In genomic region chr9:131393622-131394463, GRCh38 we compare ENCODE assay signal across 8 cellular contexts. TPM values are rescaled to one million over a fixed set of nuclear protein-coding genes. Genes with fewer than 3 reads are reported as not detected.
DNase-seq lines count a peak whose midpoint lies in the region; ATAC-seq and TF ChIP-seq lines count a peak whose summit lies in the region.

Gene PRRC2B (plus strand): TSS chr9:131394086. CDS start chr9:131430145, 36,059 bp downstream.

- H2AFZ ChIP-seq in ACC112 (ENCODE audit: low read length, unreplicated experiment) = peak within 1 kb of the TSS; percentile 89

- peak; percentile 76 for DNase-seq in NCI-H526 treated with DMSO at 0.1 percent for 48 hours (lab: John Stamatoyannopoulos, UW)
- peak; percentile 87 for DNase-seq in activated CD8-positive, alpha-beta T cell treated with anti-CD3 and anti-CD28 coated beads, Interleukin-2, amount 10 ng/mL, durations not matched to agents 7 days and 5 days
- DNase-seq in effector CD4-positive, alpha-beta T cell = peak; percentile 75
- peak; percentile 89 for DNase-seq in lower lobe of right lung
- DNase-seq in stimulated activated CD4-positive, alpha-beta T cell treated with anti-CD3 and anti-CD28 coated beads, TNF-alpha, amount 100 ng/mL, for 24 hours (ENCODE audit: low read depth in 3 of 3) = peak; percentile 62 to 85 (median 73)

- H3K4me1 ChIP-seq in ACC112 (ENCODE audit: control insufficient read depth, insufficient read depth, low read length, unreplicated experiment) = peaks cover 27% of the 10 kb centered on the region
- H3K4me1 ChIP-seq in lower lobe of right lung = peaks cover 47% of the 10 kb centered on the region

- TF ChIP-seq CTCF in lower lobe of right lung (IDR thresholded peaks at IDR 0.05) = peak; percentile 46

- peak; percentile 51 for ATAC-seq in GM18867 (IDR thresholded peaks at IDR 0.05; ENCODE audit: unreplicated experiment)
- ATAC-seq in HG03139 (IDR thresholded peaks at IDR 0.05; ENCODE audit: unreplicated experiment) = peak; percentile 42
- peak; percentile 40 for ATAC-seq in activated CD8-positive, alpha-beta T cell treated with anti-CD3 and anti-CD28 coated beads, Interleukin-2, amount 10 ng/mL, durations not matched to agents 7 days and 5 days
- ATAC-seq in lower lobe of right lung = peak; percentile 89 to 95

- no peaks in the 10 kb centered on the region for H3K9me3 ChIP-seq in lower lobe of right lung

- no peaks in the 10 kb centered on the region for H3K27me3 ChIP-seq in ACC112 (ENCODE audit: insufficient read depth, low read length)
- H3K27me3 ChIP-seq in lower lobe of right lung (ENCODE audit: low read depth) = no peaks in the 10 kb centered on the region

- H3K4me3 ChIP-seq in ACC112 (ENCODE audit: low read depth, low read length) = peak within 1 kb of the TSS; percentile 90
- peak within 1 kb of the TSS; percentile 66 for H3K4me3 ChIP-seq in lower lobe of right lung

- H3K27ac Mint-ChIP-seq in activated CD8-positive, alpha-beta T cell treated with anti-CD3 and anti-CD28 coated beads, Interleukin-2, amount 10 ng/mL, durations not matched to agents 7 days and 5 days = peak within 1 kb of the TSS; percentile 87

- peaks cover 50% of the 10 kb centered on the region for H3K4me1 Mint-ChIP-seq in activated CD8-positive, alpha-beta T cell treated with anti-CD3 and anti-CD28 coated beads, Interleukin-2, amount 10 ng/mL, durations not matched to agents 7 days and 5 days (ENCODE audit: low read depth)

- H3K79me2 ChIP-seq in ACC112 (ENCODE audit: control insufficient read depth, insufficient read depth, low read length, unreplicated experiment) = peaks cover 45% of the 10 kb centered on the region

- H3K27me3 Mint-ChIP-seq in activated CD8-positive, alpha-beta T cell treated with anti-CD3 and anti-CD28 coated beads, Interleukin-2, amount 10 ng/mL, durations not matched to agents 7 days and 5 days (ENCODE audit: low read depth) = peaks cover 5% of the 10 kb centered on the region

- peak within 1 kb of the TSS; percentile 97 for H3K4me3 Mint-ChIP-seq in activated CD8-positive, alpha-beta T cell treated with anti-CD3 and anti-CD28 coated beads, Interleukin-2, amount 10 ng/mL, durations not matched to agents 7 days and 5 days

- POLR2A ChIA-PET in activated CD8-positive, alpha-beta T cell treated with anti-CD3 and anti-CD28 coated beads, Interleukin-2, amount 10 ng/mL, durations not matched to agents 7 days and 5 days (lab: Charles Lee) = no interaction called here

- CTCF ChIA-PET in activated CD8-positive, alpha-beta T cell treated with anti-CD3 and anti-CD28 coated beads, Interleukin-2, amount 10 ng/mL, durations not matched to agents 7 days and 5 days (lab: Charles Lee) = interaction anchor here (1.0 to 1.7 kb wide), 3 partner anchors 13 to 44 kb away, joined by 4 to 8 read pairs (median 5); no protein-coding TSS in a partner anchor

- H3K27ac ChIP-seq in ACC112 (ENCODE audit: low read depth, low read length) (peak within 1 kb of the TSS; percentile 67), lower lobe of right lung (peak within 1 kb of the TSS; percentile 92)

- intact Hi-C loops in lower lobe of right lung (cut with DNase I) = no loop called here

- H3K9me3 Mint-ChIP-seq in activated CD8-positive, alpha-beta T cell treated with anti-CD3 and anti-CD28 coated beads, Interleukin-2, amount 10 ng/mL, durations not matched to agents 7 days and 5 days (ENCODE audit: insufficient read depth) = no peaks in the 10 kb centered on the region

- H3K36me3 ChIP-seq in ACC112 (ENCODE audit: insufficient read depth, low read length) (peaks cover 9% of the 10 kb centered on the region; the same call in 1 of the 2 replicates), lower lobe of right lung (no peaks in the 10 kb centered on the region)

- H3K36me3 Mint-ChIP-seq in activated CD8-positive, alpha-beta T cell treated with anti-CD3 and anti-CD28 coated beads, Interleukin-2, amount 10 ng/mL, durations not matched to agents 7 days and 5 days (ENCODE audit: low read depth) = peaks cover 28% of the 10 kb centered on the region

RNA-seq across cellular contexts. Expression of gene PRRC2B, which starts in this region (rescaled TPM):
- 100 to 1,000 TPM; 215 to 216 TPM for total RNA-seq in activated CD8-positive, alpha-beta T cell treated with anti-CD3 and anti-CD28 coated beads, Interleukin-2, amount 10 ng/mL, durations not matched to agents 7 days and 5 days
- 170 TPM for total RNA-seq in lower lobe of right lung

Comparison
In these comparisons a context has a peak if more than half of its experiments do, and no peak if none do; other contexts are left out.
1. Peak in every context shown above with its lines: DNase-seq, ATAC-seq, H3K4me3 ChIP-seq and H3K27ac ChIP-seq.
2. ATAC-seq: peak in every context shown above with its lines; median percentile 92 in lower lobe of right lung; 51 in GM18867; 42 in HG03139; 40 in activated CD8-positive, alpha-beta T cell treated with anti-CD3 and anti-CD28 coated beads, Interleukin-2, amount 10 ng/mL, durations not matched to agents 7 days and 5 days.